1 cellular context compared by ENCODE assay signal in the genomic region with DNA sequence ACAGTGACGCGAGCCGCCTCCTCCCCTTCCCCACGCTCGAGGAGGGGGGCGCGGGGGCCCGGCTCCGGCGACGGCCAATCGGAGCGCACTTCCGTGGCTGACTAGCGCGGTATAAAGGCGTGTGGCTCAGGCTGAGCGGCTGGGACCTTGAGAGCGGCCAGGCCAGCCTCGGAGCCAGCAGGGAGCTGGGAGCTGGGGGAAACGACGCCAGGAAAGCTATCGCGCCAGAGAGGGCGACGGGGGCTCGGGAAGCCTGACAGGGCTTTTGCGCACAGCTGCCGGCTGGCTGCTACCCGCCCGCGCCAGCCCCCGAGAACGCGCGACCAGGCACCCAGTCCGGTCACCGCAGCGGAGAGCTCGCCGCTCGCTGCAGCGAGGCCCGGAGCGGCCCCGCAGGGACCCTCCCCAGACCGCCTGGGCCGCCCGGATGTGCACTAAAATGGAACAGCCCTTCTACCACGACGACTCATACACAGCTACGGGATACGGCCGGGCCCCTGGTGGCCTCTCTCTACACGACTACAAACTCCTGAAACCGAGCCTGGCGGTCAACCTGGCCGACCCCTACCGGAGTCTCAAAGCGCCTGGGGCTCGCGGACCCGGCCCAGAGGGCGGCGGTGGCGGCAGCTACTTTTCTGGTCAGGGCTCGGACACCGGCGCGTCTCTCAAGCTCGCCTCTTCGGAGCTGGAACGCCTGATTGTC.
A peak's percentile ranks its signal among the peaks of the same experiment; 100 is the strongest.
TF ChIP-seq lines count a peak whose summit lies in the region.

A gene (plus strand): TSS at position 142 of the 703 bp plus-strand sequence. CDS start 286 bp downstream, at position 428.

TF ChIP-seq in K562, 482 proteins besides CTCF, POLR2A, EP300 and RAD21 (continued from another document and continues in another):
- TF ChIP-seq, protein P1, sequence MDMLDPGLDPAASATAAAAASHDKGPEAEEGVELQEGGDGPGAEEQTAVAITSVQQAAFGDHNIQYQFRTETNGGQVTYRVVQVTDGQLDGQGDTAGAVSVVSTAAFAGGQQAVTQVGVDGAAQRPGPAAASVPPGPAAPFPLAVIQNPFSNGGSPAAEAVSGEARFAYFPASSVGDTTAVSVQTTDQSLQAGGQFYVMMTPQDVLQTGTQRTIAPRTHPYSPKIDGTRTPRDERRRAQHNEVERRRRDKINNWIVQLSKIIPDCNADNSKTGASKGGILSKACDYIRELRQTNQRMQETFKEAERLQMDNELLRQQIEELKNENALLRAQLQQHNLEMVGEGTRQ (CRISPR knock-in tag; IDR thresholded peaks at IDR 0.05), result no peak
- TF ChIP-seq NFATC3 (IDR thresholded peaks at IDR 0.05) (peak; percentile 53; the same call in 1 of the 2 replicates), CBFA2T2 (conservative IDR thresholded peaks at IDR 0.05) (no peak), HDGF (IDR thresholded peaks at IDR 0.05) (no peak), EWSR1 (IDR thresholded peaks at IDR 0.05; ENCODE audit: borderline replicate concordance, low read depth, partially characterized antibody) (no peak), ZKSCAN3 (CRISPR knock-in tag; IDR thresholded peaks at IDR 0.05) (no peak), SRF (CRISPR knock-in tag; IDR thresholded peaks at IDR 0.05) (peak; percentile 75 to 84), KLF16 (IDR thresholded peaks at IDR 0.05) (no peak), TRIM28 (IDR thresholded peaks at IDR 0.05) (no peak), GTF2F1 (IDR thresholded peaks at IDR 0.05; ENCODE audit: low read depth, low read length) (peak; percentile 97), TSC22D4 (tag; IDR thresholded peaks at IDR 0.05) (no peak), MCM7 (IDR thresholded peaks at IDR 0.05) (no peak), SREBF2 (CRISPR knock-in tag; IDR thresholded peaks at IDR 0.05) (no peak), TEAD4 (IDR thresholded peaks at IDR 0.05; ENCODE audit: low read length) (no peak; the same call in 1 of the 2 replicates), TEAD4 (CRISPR knock-in tag; IDR thresholded peaks at IDR 0.05; ENCODE audit: borderline replicate concordance) (no peak), NR2C2 (CRISPR knock-in tag; IDR thresholded peaks at IDR 0.05) (peak; percentile 73), NR2C2 (tag; IDR thresholded peaks at IDR 0.05) (no peak), MYBL2 (IDR thresholded peaks at IDR 0.05; ENCODE audit: low read depth) (no peak), MYBL2 (CRISPR knock-in tag; IDR thresholded peaks at IDR 0.05; ENCODE audit: borderline replicate concordance) (no peak), ASH1L (IDR thresholded peaks at IDR 0.05; ENCODE audit: borderline replicate concordance, low read depth, partially characterized antibody) (no peak), SNRNP70 (optimal IDR thresholded peaks at IDR 0.05; ENCODE audit: low read depth, low read length) (no peak), RBFOX2 (IDR thresholded peaks at IDR 0.05; ENCODE audit: low read depth, low read length) (peak; percentile 96), HDAC2 (IDR thresholded peaks at IDR 0.05) (no peak), ZNF408 (CRISPR knock-in tag; IDR thresholded peaks at IDR 0.05; ENCODE audit: low read depth) (no peak), PTRF (tag; IDR thresholded peaks at IDR 0.05) (no peak), SMAD1 (IDR thresholded peaks at IDR 0.05; ENCODE audit: low read depth, low read length, partially characterized antibody) (peak; percentile 95), SUPT5H (IDR thresholded peaks at IDR 0.05) (peak; percentile 100)
- TF ChIP-seq, protein P2, sequence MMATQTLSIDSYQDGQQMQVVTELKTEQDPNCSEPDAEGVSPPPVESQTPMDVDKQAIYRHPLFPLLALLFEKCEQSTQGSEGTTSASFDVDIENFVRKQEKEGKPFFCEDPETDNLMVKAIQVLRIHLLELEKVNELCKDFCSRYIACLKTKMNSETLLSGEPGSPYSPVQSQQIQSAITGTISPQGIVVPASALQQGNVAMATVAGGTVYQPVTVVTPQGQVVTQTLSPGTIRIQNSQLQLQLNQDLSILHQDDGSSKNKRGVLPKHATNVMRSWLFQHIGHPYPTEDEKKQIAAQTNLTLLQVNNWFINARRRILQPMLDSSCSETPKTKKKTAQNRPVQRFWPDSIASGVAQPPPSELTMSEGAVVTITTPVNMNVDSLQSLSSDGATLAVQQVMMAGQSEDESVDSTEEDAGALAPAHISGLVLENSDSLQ (IDR thresholded peaks at IDR 0.05), result peak; percentile 89
- TF ChIP-seq, protein P3, sequence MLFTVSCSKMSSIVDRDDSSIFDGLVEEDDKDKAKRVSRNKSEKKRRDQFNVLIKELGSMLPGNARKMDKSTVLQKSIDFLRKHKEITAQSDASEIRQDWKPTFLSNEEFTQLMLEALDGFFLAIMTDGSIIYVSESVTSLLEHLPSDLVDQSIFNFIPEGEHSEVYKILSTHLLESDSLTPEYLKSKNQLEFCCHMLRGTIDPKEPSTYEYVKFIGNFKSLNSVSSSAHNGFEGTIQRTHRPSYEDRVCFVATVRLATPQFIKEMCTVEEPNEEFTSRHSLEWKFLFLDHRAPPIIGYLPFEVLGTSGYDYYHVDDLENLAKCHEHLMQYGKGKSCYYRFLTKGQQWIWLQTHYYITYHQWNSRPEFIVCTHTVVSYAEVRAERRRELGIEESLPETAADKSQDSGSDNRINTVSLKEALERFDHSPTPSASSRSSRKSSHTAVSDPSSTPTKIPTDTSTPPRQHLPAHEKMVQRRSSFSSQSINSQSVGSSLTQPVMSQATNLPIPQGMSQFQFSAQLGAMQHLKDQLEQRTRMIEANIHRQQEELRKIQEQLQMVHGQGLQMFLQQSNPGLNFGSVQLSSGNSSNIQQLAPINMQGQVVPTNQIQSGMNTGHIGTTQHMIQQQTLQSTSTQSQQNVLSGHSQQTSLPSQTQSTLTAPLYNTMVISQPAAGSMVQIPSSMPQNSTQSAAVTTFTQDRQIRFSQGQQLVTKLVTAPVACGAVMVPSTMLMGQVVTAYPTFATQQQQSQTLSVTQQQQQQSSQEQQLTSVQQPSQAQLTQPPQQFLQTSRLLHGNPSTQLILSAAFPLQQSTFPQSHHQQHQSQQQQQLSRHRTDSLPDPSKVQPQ (CRISPR knock-in tag; IDR thresholded peaks at IDR 0.05; ENCODE audit: borderline replicate concordance), result no peak
- TF ChIP-seq, protein P4, sequence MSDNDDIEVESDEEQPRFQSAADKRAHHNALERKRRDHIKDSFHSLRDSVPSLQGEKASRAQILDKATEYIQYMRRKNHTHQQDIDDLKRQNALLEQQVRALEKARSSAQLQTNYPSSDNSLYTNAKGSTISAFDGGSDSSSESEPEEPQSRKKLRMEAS (CRISPR knock-in tag; IDR thresholded peaks at IDR 0.05), result peak; percentile 95
- TF ChIP-seq, protein P5, sequence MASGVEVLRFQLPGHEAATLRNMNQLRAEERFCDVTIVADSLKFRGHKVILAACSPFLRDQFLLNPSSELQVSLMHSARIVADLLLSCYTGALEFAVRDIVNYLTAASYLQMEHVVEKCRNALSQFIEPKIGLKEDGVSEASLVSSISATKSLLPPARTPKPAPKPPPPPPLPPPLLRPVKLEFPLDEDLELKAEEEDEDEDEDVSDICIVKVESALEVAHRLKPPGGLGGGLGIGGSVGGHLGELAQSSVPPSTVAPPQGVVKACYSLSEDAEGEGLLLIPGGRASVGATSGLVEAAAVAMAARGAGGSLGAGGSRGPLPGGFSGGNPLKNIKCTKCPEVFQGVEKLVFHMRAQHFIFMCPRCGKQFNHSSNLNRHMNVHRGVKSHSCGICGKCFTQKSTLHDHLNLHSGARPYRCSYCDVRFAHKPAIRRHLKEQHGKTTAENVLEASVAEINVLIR (CRISPR knock-in tag; IDR thresholded peaks at IDR 0.05), result peak; percentile 82
- TF ChIP-seq, protein P6, sequence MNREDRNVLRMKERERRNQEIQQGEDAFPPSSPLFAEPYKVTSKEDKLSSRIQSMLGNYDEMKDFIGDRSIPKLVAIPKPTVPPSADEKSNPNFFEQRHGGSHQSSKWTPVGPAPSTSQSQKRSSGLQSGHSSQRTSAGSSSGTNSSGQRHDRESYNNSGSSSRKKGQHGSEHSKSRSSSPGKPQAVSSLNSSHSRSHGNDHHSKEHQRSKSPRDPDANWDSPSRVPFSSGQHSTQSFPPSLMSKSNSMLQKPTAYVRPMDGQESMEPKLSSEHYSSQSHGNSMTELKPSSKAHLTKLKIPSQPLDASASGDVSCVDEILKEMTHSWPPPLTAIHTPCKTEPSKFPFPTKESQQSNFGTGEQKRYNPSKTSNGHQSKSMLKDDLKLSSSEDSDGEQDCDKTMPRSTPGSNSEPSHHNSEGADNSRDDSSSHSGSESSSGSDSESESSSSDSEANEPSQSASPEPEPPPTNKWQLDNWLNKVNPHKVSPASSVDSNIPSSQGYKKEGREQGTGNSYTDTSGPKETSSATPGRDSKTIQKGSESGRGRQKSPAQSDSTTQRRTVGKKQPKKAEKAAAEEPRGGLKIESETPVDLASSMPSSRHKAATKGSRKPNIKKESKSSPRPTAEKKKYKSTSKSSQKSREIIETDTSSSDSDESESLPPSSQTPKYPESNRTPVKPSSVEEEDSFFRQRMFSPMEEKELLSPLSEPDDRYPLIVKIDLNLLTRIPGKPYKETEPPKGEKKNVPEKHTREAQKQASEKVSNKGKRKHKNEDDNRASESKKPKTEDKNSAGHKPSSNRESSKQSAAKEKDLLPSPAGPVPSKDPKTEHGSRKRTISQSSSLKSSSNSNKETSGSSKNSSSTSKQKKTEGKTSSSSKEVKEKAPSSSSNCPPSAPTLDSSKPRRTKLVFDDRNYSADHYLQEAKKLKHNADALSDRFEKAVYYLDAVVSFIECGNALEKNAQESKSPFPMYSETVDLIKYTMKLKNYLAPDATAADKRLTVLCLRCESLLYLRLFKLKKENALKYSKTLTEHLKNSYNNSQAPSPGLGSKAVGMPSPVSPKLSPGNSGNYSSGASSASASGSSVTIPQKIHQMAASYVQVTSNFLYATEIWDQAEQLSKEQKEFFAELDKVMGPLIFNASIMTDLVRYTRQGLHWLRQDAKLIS (CRISPR knock-in tag; IDR thresholded peaks at IDR 0.05), result peak; percentile 99
- TF ChIP-seq, protein P7, sequence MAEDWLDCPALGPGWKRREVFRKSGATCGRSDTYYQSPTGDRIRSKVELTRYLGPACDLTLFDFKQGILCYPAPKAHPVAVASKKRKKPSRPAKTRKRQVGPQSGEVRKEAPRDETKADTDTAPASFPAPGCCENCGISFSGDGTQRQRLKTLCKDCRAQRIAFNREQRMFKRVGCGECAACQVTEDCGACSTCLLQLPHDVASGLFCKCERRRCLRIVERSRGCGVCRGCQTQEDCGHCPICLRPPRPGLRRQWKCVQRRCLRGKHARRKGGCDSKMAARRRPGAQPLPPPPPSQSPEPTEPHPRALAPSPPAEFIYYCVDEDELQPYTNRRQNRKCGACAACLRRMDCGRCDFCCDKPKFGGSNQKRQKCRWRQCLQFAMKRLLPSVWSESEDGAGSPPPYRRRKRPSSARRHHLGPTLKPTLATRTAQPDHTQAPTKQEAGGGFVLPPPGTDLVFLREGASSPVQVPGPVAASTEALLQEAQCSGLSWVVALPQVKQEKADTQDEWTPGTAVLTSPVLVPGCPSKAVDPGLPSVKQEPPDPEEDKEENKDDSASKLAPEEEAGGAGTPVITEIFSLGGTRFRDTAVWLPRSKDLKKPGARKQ (CRISPR knock-in tag; IDR thresholded peaks at IDR 0.05), result no peak
- TF ChIP-seq, protein P8, sequence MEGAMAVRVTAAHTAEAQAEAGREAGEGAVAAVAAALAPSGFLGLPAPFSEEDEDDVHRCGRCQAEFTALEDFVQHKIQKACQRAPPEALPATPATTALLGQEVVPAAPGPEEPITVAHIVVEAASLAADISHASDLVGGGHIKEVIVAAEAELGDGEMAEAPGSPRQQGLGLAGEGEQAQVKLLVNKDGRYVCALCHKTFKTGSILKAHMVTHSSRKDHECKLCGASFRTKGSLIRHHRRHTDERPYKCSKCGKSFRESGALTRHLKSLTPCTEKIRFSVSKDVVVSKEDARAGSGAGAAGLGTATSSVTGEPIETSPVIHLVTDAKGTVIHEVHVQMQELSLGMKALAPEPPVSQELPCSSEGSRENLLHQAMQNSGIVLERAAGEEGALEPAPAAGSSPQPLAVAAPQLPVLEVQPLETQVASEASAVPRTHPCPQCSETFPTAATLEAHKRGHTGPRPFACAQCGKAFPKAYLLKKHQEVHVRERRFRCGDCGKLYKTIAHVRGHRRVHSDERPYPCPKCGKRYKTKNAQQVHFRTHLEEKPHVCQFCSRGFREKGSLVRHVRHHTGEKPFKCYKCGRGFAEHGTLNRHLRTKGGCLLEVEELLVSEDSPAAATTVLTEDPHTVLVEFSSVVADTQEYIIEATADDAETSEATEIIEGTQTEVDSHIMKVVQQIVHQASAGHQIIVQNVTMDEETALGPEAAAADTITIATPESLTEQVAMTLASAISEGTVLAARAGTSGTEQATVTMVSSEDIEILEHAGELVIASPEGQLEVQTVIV (CRISPR knock-in tag; IDR thresholded peaks at IDR 0.05; ENCODE audit: borderline replicate concordance), result no peak
- TF ChIP-seq, protein P9, sequence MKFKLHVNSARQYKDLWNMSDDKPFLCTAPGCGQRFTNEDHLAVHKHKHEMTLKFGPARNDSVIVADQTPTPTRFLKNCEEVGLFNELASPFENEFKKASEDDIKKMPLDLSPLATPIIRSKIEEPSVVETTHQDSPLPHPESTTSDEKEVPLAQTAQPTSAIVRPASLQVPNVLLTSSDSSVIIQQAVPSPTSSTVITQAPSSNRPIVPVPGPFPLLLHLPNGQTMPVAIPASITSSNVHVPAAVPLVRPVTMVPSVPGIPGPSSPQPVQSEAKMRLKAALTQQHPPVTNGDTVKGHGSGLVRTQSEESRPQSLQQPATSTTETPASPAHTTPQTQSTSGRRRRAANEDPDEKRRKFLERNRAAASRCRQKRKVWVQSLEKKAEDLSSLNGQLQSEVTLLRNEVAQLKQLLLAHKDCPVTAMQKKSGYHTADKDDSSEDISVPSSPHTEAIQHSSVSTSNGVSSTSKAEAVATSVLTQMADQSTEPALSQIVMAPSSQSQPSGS (CRISPR knock-in tag; IDR thresholded peaks at IDR 0.05), result no peak
- TF ChIP-seq, protein P10, sequence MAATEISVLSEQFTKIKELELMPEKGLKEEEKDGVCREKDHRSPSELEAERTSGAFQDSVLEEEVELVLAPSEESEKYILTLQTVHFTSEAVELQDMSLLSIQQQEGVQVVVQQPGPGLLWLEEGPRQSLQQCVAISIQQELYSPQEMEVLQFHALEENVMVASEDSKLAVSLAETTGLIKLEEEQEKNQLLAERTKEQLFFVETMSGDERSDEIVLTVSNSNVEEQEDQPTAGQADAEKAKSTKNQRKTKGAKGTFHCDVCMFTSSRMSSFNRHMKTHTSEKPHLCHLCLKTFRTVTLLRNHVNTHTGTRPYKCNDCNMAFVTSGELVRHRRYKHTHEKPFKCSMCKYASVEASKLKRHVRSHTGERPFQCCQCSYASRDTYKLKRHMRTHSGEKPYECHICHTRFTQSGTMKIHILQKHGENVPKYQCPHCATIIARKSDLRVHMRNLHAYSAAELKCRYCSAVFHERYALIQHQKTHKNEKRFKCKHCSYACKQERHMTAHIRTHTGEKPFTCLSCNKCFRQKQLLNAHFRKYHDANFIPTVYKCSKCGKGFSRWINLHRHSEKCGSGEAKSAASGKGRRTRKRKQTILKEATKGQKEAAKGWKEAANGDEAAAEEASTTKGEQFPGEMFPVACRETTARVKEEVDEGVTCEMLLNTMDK (IDR thresholded peaks at IDR 0.05; ENCODE audit: borderline replicate concordance, insufficient read depth, low read depth, low read length, poor library complexity, severe bottlenecking), result peak; percentile 43
- TF ChIP-seq, protein P11, sequence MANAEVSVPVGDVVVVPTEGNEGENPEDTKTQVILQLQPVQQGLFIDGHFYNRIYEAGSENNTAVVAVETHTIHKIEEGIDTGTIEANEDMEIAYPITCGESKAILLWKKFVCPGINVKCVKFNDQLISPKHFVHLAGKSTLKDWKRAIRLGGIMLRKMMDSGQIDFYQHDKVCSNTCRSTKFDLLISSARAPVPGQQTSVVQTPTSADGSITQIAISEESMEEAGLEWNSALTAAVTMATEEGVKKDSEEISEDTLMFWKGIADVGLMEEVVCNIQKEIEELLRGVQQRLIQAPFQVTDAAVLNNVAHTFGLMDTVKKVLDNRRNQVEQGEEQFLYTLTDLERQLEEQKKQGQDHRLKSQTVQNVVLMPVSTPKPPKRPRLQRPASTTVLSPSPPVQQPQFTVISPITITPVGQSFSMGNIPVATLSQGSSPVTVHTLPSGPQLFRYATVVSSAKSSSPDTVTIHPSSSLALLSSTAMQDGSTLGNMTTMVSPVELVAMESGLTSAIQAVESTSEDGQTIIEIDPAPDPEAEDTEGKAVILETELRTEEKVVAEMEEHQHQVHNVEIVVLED (CRISPR knock-in tag; IDR thresholded peaks at IDR 0.05), result peak; percentile 80
